In genomic region chr19:45885556-45886426, GRCh38 we compare ENCODE assay signal across 8 cellular contexts. TPM values are rescaled to one million over a fixed set of nuclear protein-coding genes. Genes with fewer than 3 reads are reported as not detected.
DNase-seq lines count a peak whose midpoint lies in the region; ATAC-seq, FAIRE-seq and TF ChIP-seq lines count a peak whose summit lies in the region.

IRF2BP1 (minus strand) TSS chr19:45886141; CDS start chr19:45885774, 367 bp downstream.

- peak within 1 kb of the TSS; percentile 92 for H3K9ac ChIP-seq in NT2/D1 (ENCODE audit: insufficient read length, low read depth)
- peak within 1 kb of the TSS; percentile 62 to 81 (median 76) for H3K9ac ChIP-seq in H1 (replicated peaks in 1 of 4; ENCODE audit: extremely low read depth in 1 of 4, low read depth in 3 of 4, low read length in 3 of 4)
- H3K9ac ChIP-seq in mesendoderm (ENCODE audit: low read length) = peak within 1 kb of the TSS; percentile 89

- H2BK15ac ChIP-seq in H1 (ENCODE audit: low read length) (peak within 1 kb of the TSS; percentile 88; the same call in 1 of the 2 replicates), mesendoderm (replicated peaks; ENCODE audit: low read depth) (no peak within 1 kb of the TSS)

- H3K18ac ChIP-seq in H1 (ENCODE audit: extremely low read depth, low read length) (peak within 1 kb of the TSS; percentile 87), mesendoderm (ENCODE audit: low read length) (peak within 1 kb of the TSS; percentile 68)

- no peak for TF ChIP-seq RAD21 in H1 (IDR thresholded peaks at IDR 0.05 in 1 of 2, conservative IDR thresholded peaks at IDR 0.05 in 1 of 2; ENCODE audit: low read depth in 2 of 2, low read length in 2 of 2)

- no peak within 1 kb of the TSS for H2BK20ac ChIP-seq in H1 (ENCODE audit: low read length)

- peak within 1 kb of the TSS; percentile 89 for H3K56ac ChIP-seq in H1 (replicated peaks; ENCODE audit: insufficient read length, low read depth, low read length)
- peak within 1 kb of the TSS; percentile 92 for H3K56ac ChIP-seq in mesendoderm (ENCODE audit: low read length)

- H4K20me1 ChIP-seq in H1 (replicated peaks in 1 of 2; ENCODE audit: control insufficient read depth in 1 of 2, insufficient read depth in 2 of 2, low read length in 2 of 2) = peaks cover 3 to 12% of the 10 kb centered on the region in 2 experiments

- no peaks in the 10 kb centered on the region; a peak in 1 of 4 replicates for H3K79me2 ChIP-seq in H1 (ENCODE audit: control insufficient read depth in 1 of 2, insufficient read depth in 2 of 2, low read length in 2 of 2)
- H3K79me2 ChIP-seq in mesendoderm (ENCODE audit: control insufficient read depth, insufficient read depth, low read length) = peaks cover 5% of the 10 kb centered on the region

- peaks cover 16% of the 10 kb centered on the region for H3K4me1 ChIP-seq in NT2/D1 (ENCODE audit: insufficient read depth, insufficient read length)
- H3K4me1 ChIP-seq in H1 (replicated peaks in 1 of 4; ENCODE audit: control insufficient read depth in 3 of 4, insufficient read depth in 4 of 4, low read length in 3 of 4) = peaks cover 6 to 28% (median 18%) of the 10 kb centered on the region in 4 experiments
- H3K4me1 ChIP-seq in mesendoderm (ENCODE audit: control insufficient read depth, low read depth, low read length) = peaks cover 13% of the 10 kb centered on the region

- POLR2A ChIA-PET in CD4-positive, alpha-beta T cell (lab: Charles Lee) = interaction anchor here (0.7 to 2.8 kb wide), 7 partner anchors 16 to 169 kb away, joined by 3 to 44 read pairs (median 5); partner anchors contain the start of genes CCDC61, FBXO46, FOXA3 and MYPOP
- POLR2A ChIA-PET in H1 (lab: Charles Lee; ENCODE audit: partially characterized antibody) = interaction anchor here (0.6 to 9.8 kb wide), 18 partner anchors 11 to 121 kb away, joined by 3 to 277 read pairs (median 4); partner anchors contain the start of genes CCDC61, FOXA3, MYPOP and RSPH6A

- no peaks in the 10 kb centered on the region for H3K9me3 Mint-ChIP-seq in CD4-positive, alpha-beta T cell

- H4K5ac ChIP-seq in H1 (ENCODE audit: insufficient read length, low read depth, low read length) (peak within 1 kb of the TSS; percentile 93), mesendoderm (ENCODE audit: low read length) (no peak within 1 kb of the TSS)

- H3K4ac ChIP-seq in H1 (replicated peaks; ENCODE audit: insufficient read length, low read depth, low read length) (no peak within 1 kb of the TSS), mesendoderm (ENCODE audit: low read depth, low read length) (peak within 1 kb of the TSS; percentile 25)

- no peaks in the 10 kb centered on the region for H3K27me3 Mint-ChIP-seq in CD4-positive, alpha-beta T cell

- CTCF ChIA-PET in CD4-positive, alpha-beta T cell (lab: Charles Lee) = interaction anchor here (0.6 to 2.9 kb wide), 5 partner anchors 17 to 1463 kb away, joined by 3 to 12 read pairs (median 4); partner anchors contain the start of genes DHX34, FOXA3, MYPOP and SYMPK
- CTCF ChIA-PET in H1 (lab: Charles Lee; ENCODE audit: partially characterized antibody) = interaction anchor here (0.6 to 10.7 kb wide), 10 partner anchors 17 to 107 kb away, joined by 3 to 208 read pairs (median 4); partner anchors contain the start of genes DMPK, DMWD, FOXA3 and MYPOP

- H2AFZ ChIP-seq in H1 (ENCODE audit: low read length) = peak within 1 kb of the TSS; percentile 94; the same call in 1 of the 2 replicates

- TF ChIP-seq POLR2A in H1 (IDR thresholded peaks at IDR 0.05; ENCODE audit: control extremely low read depth in 1 of 2, low read depth in 2 of 2, low read length in 2 of 2) = no peak

- H2AK5ac ChIP-seq in H1 (ENCODE audit: low read depth, low read length) (no peak within 1 kb of the TSS), mesendoderm (ENCODE audit: low read length) (no peak within 1 kb of the TSS)

- H3K4me2 ChIP-seq in H1 (ENCODE audit: insufficient read depth in 1 of 2, low read depth in 2 of 2, low read length in 2 of 2) (peak within 1 kb of the TSS; percentile 49 to 76), mesendoderm (ENCODE audit: low read length) (peak within 1 kb of the TSS; percentile 81)

- H3K27ac ChIP-seq in CD4-positive, alpha-beta T cell (ENCODE audit: low read depth, low read length) = peak within 1 kb of the TSS; percentile 82
- H3K27ac ChIP-seq in H1 (ENCODE audit: low read depth, low read length) = peak within 1 kb of the TSS; percentile 86
- H3K27ac ChIP-seq in mesendoderm (ENCODE audit: low read depth, low read length) = peak within 1 kb of the TSS; percentile 78

- H3K36me3 ChIP-seq in NT2/D1 (ENCODE audit: insufficient read depth, insufficient read length, low read length) (peaks cover 15% of the 10 kb centered on the region), H1 (ENCODE audit: control insufficient read depth in 2 of 4, insufficient read depth in 4 of 4, low read length in 3 of 4) (peaks cover 0 to 7% (median 0%) of the 10 kb centered on the region in 4 experiments; a peak in 1 of 8 replicates), mesendoderm (ENCODE audit: control insufficient read depth, insufficient read depth, low read length) (no peaks in the 10 kb centered on the region)

- peak; percentile 80 to 88 (median 86) for DNase-seq in CD4-positive, alpha-beta T cell
- DNase-seq in GM20000 (ENCODE audit: low spot score) (peak; percentile 93), HUDEP-2 (lab: John Stamatoyannopoulos, UW; ENCODE audit: unreplicated experiment in 76 of 76) (peak in 75 of 76 experiments; percentile 43 to 98 (median 86)), NT2/D1 (ENCODE audit: low read depth, low spot score) (peak; percentile 77), H1 (ENCODE audit: low read depth in 1 of 2, low spot score in 2 of 2) (peak in 1 of 2 experiments; percentile 91), mesendoderm (peak; percentile 96)
- DNase-seq in activated CD8-positive, alpha-beta memory T cell treated with anti-CD3 and anti-CD28 coated beads for 48 hours (ENCODE audit: low read depth in 2 of 3, low spot score in 2 of 3) = peak; percentile 69 to 72 (median 69)
- DNase-seq in stimulated activated CD8-positive, alpha-beta memory T cell treated with anti-CD3 and anti-CD28 coated beads, Interleukin-12 subunit alpha, Interleukin-12 subunit beta, amount 100 ng/mL, for 24 hours (ENCODE audit: extremely low read depth) = peak; percentile 53

- no peak within 1 kb of the TSS for H3K14ac ChIP-seq in H1 (ENCODE audit: insufficient read length)

- H4K8ac ChIP-seq in H1 (ENCODE audit: extremely low read depth, insufficient read depth, low read length) = peak within 1 kb of the TSS; percentile 98
- H4K8ac ChIP-seq in mesendoderm (ENCODE audit: low read depth, low read length) = peak within 1 kb of the TSS; percentile 83

- H3K23ac ChIP-seq in H1 (ENCODE audit: insufficient read length) (no peak within 1 kb of the TSS), mesendoderm (ENCODE audit: low read length) (peak within 1 kb of the TSS; percentile 20)

- H3K4me3 ChIP-seq in NT2/D1 (ENCODE audit: insufficient read length, low read depth) (peak within 1 kb of the TSS; percentile 83), H1 (ENCODE audit: extremely low read depth in 1 of 4, insufficient read depth in 2 of 4, low read depth in 3 of 4, low read length in 4 of 4) (peak within 1 kb of the TSS; percentile 71 to 80 (median 78)), mesendoderm (ENCODE audit: low read length) (peak within 1 kb of the TSS; percentile 71)

- H2BK5ac ChIP-seq in H1 (ENCODE audit: low read depth, low read length) (peak within 1 kb of the TSS; percentile 60), mesendoderm (ENCODE audit: low read length) (no peak within 1 kb of the TSS)

- 0 out of 2 replicates have a peak, but pooled peaks cover 2% of the 10 kb centered on the region for H3K79me1 ChIP-seq in H1 (ENCODE audit: low read depth, low read length)
- peaks cover 2% of the 10 kb centered on the region for H3K79me1 ChIP-seq in mesendoderm (ENCODE audit: low read length)

- intact Hi-C loops in CD4-positive, alpha-beta T cell (cut with DNase I, micrococcal nuclease) = loop anchor here (1.0 to 5.0 kb wide), 8 partner anchors 17 to 1597 kb away; partner anchors contain the start of genes CCDC61 (in 2 of the 2), MYPOP (in 2 of the 2), SYMPK (in 2 of the 2) and FBXO46 (in 1 of the 2)

- no peaks in the 10 kb centered on the region for H3K9me3 ChIP-seq in CD4-positive, alpha-beta T cell (ENCODE audit: control insufficient read depth, low read length)
- H3K9me3 ChIP-seq in NT2/D1 (ENCODE audit: insufficient read depth, low read length) (no peaks in the 10 kb centered on the region; the same call in 1 of the 2 replicates), H1 (ENCODE audit: insufficient read depth in 2 of 2, low read depth in 1 of 2, low read length in 1 of 2) (no peaks in the 10 kb centered on the region)

- H3K23me2 ChIP-seq in H1 (ENCODE audit: low read depth, low read length) = peaks cover 11% of the 10 kb centered on the region; the same call in 1 of the 2 replicates

- TF ChIP-seq CTCF in CD4-positive, alpha-beta T cell (IDR thresholded peaks at IDR 0.05) = no peak
- TF ChIP-seq CTCF in GM20000 (IDR thresholded peaks at IDR 0.05; ENCODE audit: extremely low read depth, missing control alignments) = no peak
- no peak for TF ChIP-seq CTCF in H1 (IDR thresholded peaks at IDR 0.05; ENCODE audit: control extremely low read depth in 1 of 3, insufficient read depth in 1 of 3, low read depth in 1 of 3, low read length in 3 of 3)

- 1% methylated on average over 54 of the region's 107 CpGs; no CpG with 5 or more reads in 1 of the 2 experiments for WGBS in H1 (ENCODE audit: extremely low coverage in 1 of 2, insufficient coverage in 1 of 2, insufficient read length in 1 of 2, insufficient replicate concordance in 2 of 2, low coverage in 1 of 2, low lambda C conversion rate in 2 of 2, missing lambda C conversion rate in 1 of 2), 2 experiments
- no CpG with 5 or more reads among the region's 107 CpGs for WGBS in mesendoderm (ENCODE audit: extremely low coverage, insufficient coverage, low lambda C conversion rate)

- peak in 1 of 2 experiments; percentile 42; a peak in 1 of 3 replicates for TF ChIP-seq EP300 in H1 (IDR thresholded peaks at IDR 0.05; ENCODE audit: borderline replicate concordance in 1 of 2, low read depth in 2 of 2, low read length in 2 of 2)

- peak within 1 kb of the TSS; percentile 50; the same call in 1 of the 2 replicates for H2BK12ac ChIP-seq in H1 (ENCODE audit: low read depth, low read length)

- no peak within 1 kb of the TSS for H2BK120ac ChIP-seq in H1 (replicated peaks; ENCODE audit: low read depth, low read length)
- no peak within 1 kb of the TSS for H2BK120ac ChIP-seq in mesendoderm (ENCODE audit: low read depth, low read length)

- H3K4me1 Mint-ChIP-seq in CD4-positive, alpha-beta T cell (ENCODE audit: low read depth) = peaks cover 34% of the 10 kb centered on the region

- peak within 1 kb of the TSS; percentile 89 for H4K91ac ChIP-seq in H1 (replicated peaks; ENCODE audit: insufficient read length, low read length)

- H3K36me3 Mint-ChIP-seq in CD4-positive, alpha-beta T cell (ENCODE audit: low read depth) = peaks cover 24% of the 10 kb centered on the region

- H3K27ac Mint-ChIP-seq in CD4-positive, alpha-beta T cell = peak within 1 kb of the TSS; percentile 99

- ATAC-seq in CD4-positive, alpha-beta T cell (ENCODE audit: poor library complexity) = peak; percentile 69

- peak within 1 kb of the TSS; percentile 98 for H3K4me3 Mint-ChIP-seq in CD4-positive, alpha-beta T cell

- no peaks in the 10 kb centered on the region for H3K27me3 ChIP-seq in CD4-positive, alpha-beta T cell (ENCODE audit: control insufficient read depth, insufficient read depth, low read length)
- H3K27me3 ChIP-seq in NT2/D1 (ENCODE audit: insufficient read depth, insufficient read length) (no peaks in the 10 kb centered on the region), H1 (replicated peaks in 1 of 4; ENCODE audit: control insufficient read depth in 3 of 4, extremely low read depth in 1 of 4, insufficient read depth in 3 of 4, low read length in 3 of 4) (no peaks in the 10 kb centered on the region), mesendoderm (ENCODE audit: insufficient read depth, low read length, poor library complexity) (no peaks in the 10 kb centered on the region)

- no peak for FAIRE-seq in H1 (lab: Jason Lieb, UNC)

RNA-seq across cellular contexts. Expression of gene IRF2BP1, which starts in this region (rescaled TPM):
- total RNA-seq in CD4-positive, alpha-beta T cell = 10 to 100 TPM; 21.0 to 21.6 TPM
- total RNA-seq in H1 (2021; fragmentation: NEBNext Ultra II Directional; extraction: Animal tissue kit (Norgen Biotek cat#: 25700)) = 24.4 and 25.3 TPM in 2 replicates
- polyA plus RNA-seq in H1 (2011; rRNA removed) = 12.1 and 22.1 TPM in 2 replicates
- polyA plus RNA-seq in H1 (2011; cell fraction: cytosol; rRNA removed) = 14.9 TPM
- 16.2 TPM for polyA plus RNA-seq in H1 (2011; cell fraction: nucleus; rRNA removed)
- polyA plus RNA-seq in H1 (2012, experiment 1 of 2) = 9.9 to 15.9 TPM (median 13.9 TPM) in 4 replicates
- 14.7 TPM for polyA plus RNA-seq in H1 (2012, experiment 2 of 2)
- 9.6 TPM for polyA plus RNA-seq in H1 (2013, experiment 1 of 2)
- 8.2 TPM for polyA plus RNA-seq in H1 (2013, experiment 2 of 2)
- polyA minus RNA-seq in H1 (2011; rRNA and poly(A)+ RNA removed) = 4.6 and 5.9 TPM in 2 replicates
- polyA minus RNA-seq in H1 (2011; cell fraction: cytosol; rRNA and poly(A)+ RNA removed) = 15.4 TPM
- 19.1 TPM for polyA minus RNA-seq in H1 (2011; cell fraction: nucleus; rRNA and poly(A)+ RNA removed)
- polyA plus RNA-seq in mesendoderm (2013, experiment 1 of 2) = 9.0 TPM
- polyA plus RNA-seq in mesendoderm (2013, experiment 2 of 2) = 8.9 TPM
